ENCODE assay signal across 1 cellular context in genomic region chr22:29380856-29381255, GRCh38.
TF ChIP-seq lines count a peak whose summit lies in the region.

No MANE protein-coding gene starts in this region.

TF ChIP-seq in endothelial cell of umbilical vein, 7 proteins besides CTCF, POLR2A, EP300 and RAD21:
- TF ChIP-seq EZH2 (IDR thresholded peaks at IDR 0.05; ENCODE audit: borderline replicate concordance, low read depth, low read length, severe bottlenecking) (no peak), FOS (IDR thresholded peaks at IDR 0.05; ENCODE audit: borderline replicate concordance, insufficient read depth, low read length) (no peak), GATA2 (IDR thresholded peaks at IDR 0.05; ENCODE audit: insufficient read depth, insufficient read length, low read depth, low read length) (no peak)
